Comparison of ENCODE assay signal across 18 cellular contexts in genomic region chr15:22963546-22964125, GRCh38. TPM values are rescaled to one million over a fixed set of nuclear protein-coding genes. Genes with fewer than 3 reads are reported as not detected.
DNase-seq lines count a peak whose midpoint lies in the region; ATAC-seq and TF ChIP-seq lines count a peak whose summit lies in the region.
"Had no signal": no experiment of that assay in that cellular context is flagged by ENCODE, and none has a peak within 500 bp of the region (broad histone marks: within the 10 kb centered on the region; RNA-seq: fewer than 3 reads in every experiment).

No MANE protein-coding gene starts in this region.

- 68 to 88% methylated on average over 13 of the region's 13 CpGs for WGBS in transverse colon (ENCODE audit: low coverage in 1 of 2), 2 donors
- 77 to 78% methylated on average over 13 of the region's 13 CpGs for WGBS in testis, 2 donors

- intact Hi-C loops in Panc1 (cut with micrococcal nuclease; ENCODE audit: unreplicated experiment): no loop called here
- intact Hi-C loops in transverse colon (cut with DNase I; ENCODE audit: low total_unique reads): no loop called here
- intact Hi-C loops in testis (cut with DNase I; ENCODE audit: low total_unique reads): no loop called here

- TF ChIP-seq EP300 in transverse colon (IDR thresholded peaks at IDR 0.05; ENCODE audit: low read depth): no peak

- no peak for TF ChIP-seq POLR2A in transverse colon (IDR thresholded peaks at IDR 0.05)
- no peak for TF ChIP-seq POLR2A in testis (IDR thresholded peaks at IDR 0.05)

- H3K27me3 Mint-ChIP-seq in T-cell: no peaks in the 10 kb centered on the region

- H3K9me3 Mint-ChIP-seq in T-cell: no peaks in the 10 kb centered on the region
- H3K9me3 Mint-ChIP-seq: activated naive CD4-positive, alpha-beta T cell treated with anti-CD3 and anti-CD28 coated beads for 36 hours had no signal

- no peaks in the 10 kb centered on the region for H3K36me3 Mint-ChIP-seq in T-cell

- CTCF ChIA-PET in Panc1 (lab: Charles Lee): no interaction called here
- CTCF ChIA-PET in T-cell (lab: Charles Lee): no interaction called here

- H3K9me3 ChIP-seq in Panc1 (ENCODE audit: control insufficient read depth, insufficient read depth, low read depth, low read length): no peaks in the 10 kb centered on the region
- no peaks in the 10 kb centered on the region for H3K9me3 ChIP-seq in muscle layer of colon (ENCODE audit: low read length)
- H3K9me3 ChIP-seq in transverse colon: no peaks in the 10 kb centered on the region
- H3K9me3 ChIP-seq in testis: no peaks in the 10 kb centered on the region
- H3K9me3 ChIP-seq: tibial nerve had no signal

- no peak for DNase-seq in Panc1 (ENCODE audit: low read depth, low spot score)
- no peak for DNase-seq in coronary artery (ENCODE audit: low spot score)
- no peak for DNase-seq in transverse colon
- DNase-seq in NCI-H2107 (lab: John Stamatoyannopoulos, UW): no peak
- no peak for DNase-seq in T-cell
- no peak for DNase-seq in testis
- DNase-seq: activated CD8-positive, alpha-beta memory T cell treated with anti-CD3 and anti-CD28 coated beads, Interleukin-2, amount 50 U/mL, for 4 hours; activated naive CD4-positive, alpha-beta T cell treated with anti-CD3 and anti-CD28 coated beads for 36 hours; DMS79; kidney glomerular epithelial cell; NCI-H82; RPMI8226; stimulated activated CD4-positive, alpha-beta T cell treated with anti-CD3 and anti-CD28 coated beads, Interleukin-2, amount 100 ng/mL, for 24 hours; T-helper 2 cell had no signal

- H3K4me1 Mint-ChIP-seq in T-cell: peaks cover 0 to under 1% (median 0%) of the 10 kb centered on the region in 3 donors

- H3K27ac Mint-ChIP-seq in T-cell: no peak overlapping the region
- H3K27ac Mint-ChIP-seq: activated naive CD4-positive, alpha-beta T cell treated with anti-CD3 and anti-CD28 coated beads for 36 hours had no signal

- no peak overlapping the region for H3K9ac ChIP-seq in muscle layer of colon (ENCODE audit: low read length)

- POLR2A ChIA-PET in Panc1 (lab: Charles Lee): no interaction called here
- POLR2A ChIA-PET in T-cell (lab: Charles Lee): no interaction called here

- ATAC-seq in Panc1 (no peak), T-cell (replicated peaks in 1 of 4) (no peak)
- ATAC-seq: activated CD4-positive, CD25-positive, alpha-beta regulatory T cell treated with anti-CD3 and anti-CD28 coated beads, Interleukin-2, amount 50 U/mL, for 24 hours had no signal

- no peak overlapping the region for H3K4me3 Mint-ChIP-seq in T-cell
- H3K4me3 Mint-ChIP-seq: activated naive CD4-positive, alpha-beta T cell treated with anti-CD3 and anti-CD28 coated beads for 36 hours; CD14-positive monocyte had no signal

- H3K4me3 ChIP-seq in Panc1 (ENCODE audit: low read depth in 2 of 2, low read length in 2 of 2) (no peak overlapping the region), coronary artery (peak overlapping the region; percentile 47), muscle layer of colon (ENCODE audit: low read depth in 1 of 2, low read length in 2 of 2) (no peak overlapping the region), transverse colon (no peak overlapping the region), testis (no peak overlapping the region)
- H3K4me3 ChIP-seq: tibial nerve had no signal

- no TSS peak for BruUV-seq in Panc1 (replicated peaks; lab: Mats Ljungman, UMichigan)

- H3K27ac ChIP-seq in Panc1 (ENCODE audit: low read length) (peak overlapping the region; percentile 55), coronary artery (peak overlapping the region; percentile 8 to 85), muscle layer of colon (ENCODE audit: low read depth, low read length) (peak overlapping the region; percentile 56), transverse colon (peak overlapping the region; percentile 17 to 67 (median 50)), testis (peak overlapping the region in 1 of 2 donors; percentile 61)

- peaks cover 47% of the 10 kb centered on the region for H3K4me1 ChIP-seq in Panc1 (ENCODE audit: control insufficient read depth, insufficient read depth, low read length)
- H3K4me1 ChIP-seq in muscle layer of colon (ENCODE audit: insufficient read depth, low read length): peaks cover 23% of the 10 kb centered on the region
- H3K4me1 ChIP-seq in transverse colon: peaks cover 12 to 40% (median 17%) of the 10 kb centered on the region in 4 donors
- peaks cover 30% of the 10 kb centered on the region for H3K4me1 ChIP-seq in testis

- no peak for TF ChIP-seq CTCF in Panc1 (IDR thresholded peaks at IDR 0.05)
- TF ChIP-seq CTCF in coronary artery (IDR thresholded peaks at IDR 0.05): no peak
- TF ChIP-seq CTCF in transverse colon (IDR thresholded peaks at IDR 0.05): no peak
- no peak for TF ChIP-seq CTCF in testis (IDR thresholded peaks at IDR 0.05)

- H3K36me3 ChIP-seq in Panc1 (ENCODE audit: control insufficient read depth, insufficient read depth, low read length) (no peaks in the 10 kb centered on the region), muscle layer of colon (ENCODE audit: insufficient read depth, low read length) (peaks cover 3% of the 10 kb centered on the region), transverse colon (no peaks in the 10 kb centered on the region), testis (ENCODE audit: low read depth, missing control alignments) (no peaks in the 10 kb centered on the region)
- H3K36me3 ChIP-seq: tibial nerve had no signal

- in situ Hi-C loops in Panc1 (cut with HindIII; ENCODE audit: low pct_unique_long_range_greater_than_20kb, low sequenced_read_pairs): no loop called here
- in situ Hi-C loops in transverse colon (cut with MboI; ENCODE audit: low pct_ligation_motif_present in 1 of 4, low pct_unique_long_range_greater_than_20kb in 1 of 4, low sequenced_read_pairs in 3 of 4): no loop called here

- H3K27me3 ChIP-seq in Panc1 (ENCODE audit: control insufficient read depth, insufficient read depth, low read length) (no peaks in the 10 kb centered on the region), muscle layer of colon (ENCODE audit: control insufficient read depth in 1 of 2, insufficient read depth in 2 of 2, low read length in 2 of 2) (no peaks in the 10 kb centered on the region), transverse colon (no peaks in the 10 kb centered on the region), testis (no peaks in the 10 kb centered on the region)
- H3K27me3 ChIP-seq: tibial nerve had no signal

RNA-seq across cellular contexts. Expression of gene CYFIP1, which starts 16.5 kb away (rescaled TPM):
- total RNA-seq in Panc1 (2021; ENCODE audit: unreplicated experiment) (159 TPM), transverse colon (100 to 1,000 TPM in 3 of 4 donors, 10 to 100 TPM in 1; 63.7 to 201 (median 171) TPM), T-cell (10 to 100 TPM in 1 of 5 donors, 1 to 10 TPM in 4; 3.8 to 10.2 (median 7.9) TPM), testis (100 to 1,000 TPM in 1 of 2 donors, 10 to 100 TPM in 1; 90.5 to 112 TPM)
- polyA plus RNA-seq in Panc1 (2012; ENCODE audit: insufficient read length): 137 TPM
- 50.9 TPM for polyA plus RNA-seq in testis (ENCODE audit: insufficient read depth, low read depth, low replicate concordance)

Comparison
In these comparisons a context has a peak if more than half of its experiments do, and no peak if none do; other contexts are left out.
1. RNA of gene CYFIP1, which starts 16.5 kb away (total RNA-seq): 63.7 to 201 TPM in transverse colon, 159 TPM in Panc1 (single experiment) and 90.5 to 112 TPM in testis; 3.8 to 10.2 TPM in T-cell; every median in the first group is over 4 times any median in the second.